8 cellular contexts compared by ENCODE assay signal in genomic region chr12:754238-754816, GRCh38. TPM values are rescaled to one million over a fixed set of nuclear protein-coding genes. Genes with fewer than 3 reads are reported as not detected.
A peak's percentile ranks its signal among the peaks of the same experiment; 100 is the strongest.
DNase-seq lines count a peak whose midpoint lies in the region; ATAC-seq and TF ChIP-seq lines count a peak whose summit lies in the region.

No MANE protein-coding gene starts in this region.

- intact Hi-C loops in uterus (cut with DNase I; ENCODE audit: low total_unique reads): loop anchor here (5.0 to 10.0 kb wide), 3 partner anchors 60 to 182 kb away; no protein-coding TSS in a partner anchor
- intact Hi-C loops in posterior vena cava (cut with DNase I): loop anchor here in 1 of 2 donors (5.0 kb wide), 1 partner anchor 112 kb away; no protein-coding TSS in a partner anchor

- no peak overlapping the region for H3K27ac ChIP-seq in mesenchymal stem cell (ENCODE audit: low read length, poor library complexity, severe bottlenecking)
- H3K27ac ChIP-seq in uterus: peak overlapping the region; percentile 99

- no peaks in the 10 kb centered on the region for H3K36me3 Mint-ChIP-seq in chondrocyte (ENCODE audit: low read depth)

- no peaks in the 10 kb centered on the region for H3K9me3 Mint-ChIP-seq in chondrocyte (ENCODE audit: low read depth)

- no peak overlapping the region for H2BK5ac ChIP-seq in mesenchymal stem cell (ENCODE audit: low read depth, low read length, poor library complexity, severe bottlenecking)

- H3K4me1 ChIP-seq in NT2/D1 (ENCODE audit: insufficient read depth, insufficient read length) (peaks cover 3% of the 10 kb centered on the region), mesenchymal stem cell (ENCODE audit: control insufficient read depth, insufficient read depth, low read depth, low read length) (peaks cover 5% of the 10 kb centered on the region), uterus (no peaks in the 10 kb centered on the region)

- H3K9ac ChIP-seq in NT2/D1 (ENCODE audit: insufficient read length, low read depth): peak overlapping the region; percentile 98
- peak overlapping the region; percentile 90 for H3K9ac ChIP-seq in mesenchymal stem cell (ENCODE audit: low read length)

- H3K27me3 ChIP-seq in NT2/D1 (ENCODE audit: insufficient read depth, insufficient read length) (no peaks in the 10 kb centered on the region), mesenchymal stem cell (ENCODE audit: control insufficient read depth in 1 of 2, insufficient read depth in 1 of 2, low read length in 2 of 2) (no peaks in the 10 kb centered on the region), uterus (no peaks in the 10 kb centered on the region)

- peak overlapping the region in 1 of 2 experiments; percentile 74 for H3K14ac ChIP-seq in mesenchymal stem cell (ENCODE audit: low read length in 2 of 2)

- DNase-seq in NCI-H1105 treated with DMSO at 0.1 percent for 48 hours (lab: John Stamatoyannopoulos, UW): peak; percentile 23
- DNase-seq in NCI-H1105 (lab: John Stamatoyannopoulos, UW): no peak
- DNase-seq in NT2/D1 (ENCODE audit: low read depth, low spot score): no peak
- no peak for DNase-seq in chondrocyte (ENCODE audit: low spot score)
- DNase-seq in mesenchymal stem cell: peak; percentile 42
- no peak for DNase-seq in uterus
- no peak for DNase-seq in posterior vena cava (ENCODE audit: low spot score)

- TF ChIP-seq CTCF in chondrocyte (IDR thresholded peaks at IDR 0.05): no peak
- no peak for TF ChIP-seq CTCF in uterus (IDR thresholded peaks at IDR 0.05)

- no peak overlapping the region for H3K4ac ChIP-seq in mesenchymal stem cell (ENCODE audit: low read depth in 1 of 2, low read length in 2 of 2)

- no peak overlapping the region for H2BK120ac ChIP-seq in mesenchymal stem cell (ENCODE audit: low read depth, low read length)

- H4K8ac ChIP-seq in mesenchymal stem cell (ENCODE audit: low read length): no peak overlapping the region

- H2AK5ac ChIP-seq in mesenchymal stem cell (ENCODE audit: low read length, severe bottlenecking): no peak overlapping the region

- no peak overlapping the region for H4K91ac ChIP-seq in mesenchymal stem cell (ENCODE audit: low read length)

- no peak overlapping the region for H2AFZ ChIP-seq in mesenchymal stem cell (ENCODE audit: low read depth, low read length)

- peak overlapping the region; percentile 89 for H3K4me3 Mint-ChIP-seq in chondrocyte (ENCODE audit: unreplicated experiment)

- H3K4me3 ChIP-seq in NT2/D1 (ENCODE audit: insufficient read length, low read depth) (peak overlapping the region; percentile 77), mesenchymal stem cell (ENCODE audit: insufficient read depth in 1 of 2, low read depth in 1 of 2, low read length in 2 of 2) (peak overlapping the region; percentile 98 to 99), uterus (peak overlapping the region; percentile 72 to 78)

- TF ChIP-seq POLR2A in uterus (IDR thresholded peaks at IDR 0.05): no peak

- H3K9me3 ChIP-seq in NT2/D1 (ENCODE audit: insufficient read depth, low read length) (no peaks in the 10 kb centered on the region), mesenchymal stem cell (ENCODE audit: control insufficient read depth, low read length) (no peaks in the 10 kb centered on the region), uterus (no peaks in the 10 kb centered on the region)

- no peak for ATAC-seq in HG03378 (IDR thresholded peaks at IDR 0.05; ENCODE audit: unreplicated experiment)

- WGBS in mesenchymal stem cell: 2% methylated on average over 15 of the region's 16 CpGs

- peak overlapping the region; percentile 91 for H3K27ac Mint-ChIP-seq in chondrocyte (ENCODE audit: unreplicated experiment)

- peaks cover 37% of the 10 kb centered on the region for H3K4me1 Mint-ChIP-seq in chondrocyte (ENCODE audit: low read depth)

- no peak overlapping the region for H2BK15ac ChIP-seq in mesenchymal stem cell (ENCODE audit: low read depth, poor library complexity, severe bottlenecking)

- no peak overlapping the region for H3K18ac ChIP-seq in mesenchymal stem cell (ENCODE audit: low read depth in 1 of 2, low read length in 2 of 2)

- no peak overlapping the region for H2BK12ac ChIP-seq in mesenchymal stem cell (ENCODE audit: low read length in 2 of 2)

- H3K4me2 ChIP-seq in mesenchymal stem cell (ENCODE audit: low read length, poor library complexity, severe bottlenecking): peak overlapping the region; percentile 55

- H3K36me3 ChIP-seq in NT2/D1 (ENCODE audit: insufficient read depth, insufficient read length, low read length) (peaks cover 30% of the 10 kb centered on the region), mesenchymal stem cell (ENCODE audit: control insufficient read depth in 1 of 2, insufficient read depth in 2 of 2, low read depth in 1 of 2, low read length in 2 of 2) (peaks cover 2 to 3% of the 10 kb centered on the region in 2 experiments), uterus (no peaks in the 10 kb centered on the region)

- H3K79me1 ChIP-seq in mesenchymal stem cell (replicated peaks; ENCODE audit: low read length, poor library complexity, severe bottlenecking): no peaks in the 10 kb centered on the region

- H3K23ac ChIP-seq in mesenchymal stem cell (ENCODE audit: low read length in 2 of 2): no peak overlapping the region

- no peaks in the 10 kb centered on the region for H3K27me3 Mint-ChIP-seq in chondrocyte (ENCODE audit: low read depth)

RNA-seq across cellular contexts. Expression of gene WNK1, which starts 1.9 kb away (rescaled TPM):
- total RNA-seq in chondrocyte (163 to 274 TPM (median 172 TPM) in 3 replicates), uterus (100 to 1,000 TPM in 1 of 4 donors, 10 to 100 TPM in 3; 57.1 to 208 (median 81.0) TPM), posterior vena cava (100 to 1,000 TPM; 159 to 199 TPM)
- polyA plus RNA-seq in mesenchymal stem cell (2013, experiment 1 of 2): 53.4 TPM
- 50.7 TPM for polyA plus RNA-seq in mesenchymal stem cell (2013, experiment 2 of 2)

Comparison
In these comparisons a context has a peak if more than half of its experiments do, and no peak if none do; other contexts are left out.
1. DNase-seq: peak in NCI-H1105 treated with DMSO at 0.1 percent for 48 hours (single experiment) and mesenchymal stem cell (single experiment); none in NCI-H1105 (single experiment), NT2/D1 (single experiment), chondrocyte (single experiment), uterus (0 of 2) and posterior vena cava (single experiment).
2. Peak in every context shown above with its lines, with median percentiles within 50 percentile points of each other: H3K4me3 ChIP-seq.